In genomic region chr3:77825045-77825827, GRCh38 we compare ENCODE assay signal across 11 cellular contexts.
DNase-seq lines count a peak whose midpoint lies in the region; ATAC-seq, FAIRE-seq and TF ChIP-seq lines count a peak whose summit lies in the region.
"Had no signal": no experiment of that assay in that cellular context is flagged by ENCODE, and none has a peak within 500 bp of the region (broad histone marks: within the 10 kb centered on the region; RNA-seq: fewer than 3 reads in every experiment).

No MANE protein-coding gene starts in this region.

- H3K4me3 Mint-ChIP-seq in Calu3 (ENCODE audit: low read depth, unreplicated experiment), result no peak overlapping the region
- no peak overlapping the region for H3K4me3 Mint-ChIP-seq in T-helper 17 cell
- H3K4me3 Mint-ChIP-seq: nephron had no signal

- intact Hi-C loops in Calu3 (cut with micrococcal nuclease; ENCODE audit: unreplicated experiment), result loop anchor here (5.0 kb wide), 1 partner anchor 377 kb away; no protein-coding TSS in a partner anchor
- intact Hi-C loops in PC-3 (cut with micrococcal nuclease), result loop anchor here (1.0 to 10.0 kb wide), 4 partner anchors 77 to 480 kb away; no protein-coding TSS in a partner anchor
- intact Hi-C loops in pancreas (cut with DNase I), result no loop called here
- intact Hi-C loops in OCI-LY7 (cut with micrococcal nuclease; ENCODE audit: unreplicated experiment), result no loop called here

- ATAC-seq in PC-3, result peak; percentile 92
- peak in 3 of 4 donors; percentile 18 to 71 (median 41) for ATAC-seq in pancreas
- ATAC-seq in T-helper 17 cell, result no peak

- H3K4me2 ChIP-seq in PC-3 (ENCODE audit: low read length) (peak overlapping the region; percentile 52), OCI-LY7 (ENCODE audit: low read length) (no peak overlapping the region)

- H3K36me3 ChIP-seq in PC-3 (ENCODE audit: low read depth, low read length) (peaks cover 17% of the 10 kb centered on the region; the same call in 1 of the 2 replicates), esophagus (ENCODE audit: control insufficient read depth in 2 of 2, insufficient read depth in 2 of 2, low read length in 1 of 2) (no peaks in the 10 kb centered on the region), pancreas (no peaks in the 10 kb centered on the region), OCI-LY7 (ENCODE audit: insufficient read depth, low read length) (no peaks in the 10 kb centered on the region)

- DNase-seq in Calu3 (peak; percentile 78), PC-3 (peak; percentile 99), pancreas (peak in 2 of 6 donors; percentile 16 to 30), OCI-LY7 (ENCODE audit: low spot score) (no peak), T-helper 17 cell (no peak)
- no peak for DNase-seq in stimulated activated CD4-positive, alpha-beta T cell treated with anti-CD3 and anti-CD28 coated beads, Interleukin-2, amount 100 ng/mL, for 48 hours
- no peak for DNase-seq in activated effector memory CD4-positive, alpha-beta T cell treated with anti-CD3 and anti-CD28 coated beads, Interleukin-2, amount 50 U/mL, for 16 hours
- DNase-seq: DMS153, NCI-H1694 had no signal

- H3K9me3 Mint-ChIP-seq in Calu3 (ENCODE audit: low read depth, unreplicated experiment), result no peaks in the 10 kb centered on the region

- BruUV-seq in Calu3 (replicated peaks; lab: Mats Ljungman, UMichigan), result no TSS peak
- no TSS peak for BruUV-seq in PC-3 (replicated peaks; lab: Mats Ljungman, UMichigan)
- BruUV-seq in OCI-LY7 (replicated peaks; lab: Mats Ljungman, UMichigan), result no TSS peak

- H3K27ac Mint-ChIP-seq in Calu3 (ENCODE audit: unreplicated experiment), result peak overlapping the region; percentile 88
- no peak overlapping the region for H3K27ac Mint-ChIP-seq in T-helper 17 cell
- H3K27ac Mint-ChIP-seq: nephron had no signal

- POLR2A ChIA-PET in PC-3 (lab: Charles Lee; ENCODE audit: unreplicated experiment), result no interaction called here
- POLR2A ChIA-PET in OCI-LY7 (lab: Charles Lee), result interaction anchor here (1.4 kb wide), 1 partner anchor 12 kb away, joined by 4 read pairs; no protein-coding TSS in a partner anchor

- H3K79me2 ChIP-seq in PC-3 (ENCODE audit: low read length) (no peaks in the 10 kb centered on the region), OCI-LY7 (ENCODE audit: insufficient read depth, low read depth, low read length) (no peaks in the 10 kb centered on the region)

- H3K27me3 ChIP-seq in PC-3 (ENCODE audit: low read length) (no peaks in the 10 kb centered on the region), esophagus (ENCODE audit: control insufficient read depth in 1 of 2, insufficient read depth in 2 of 2, low read length in 2 of 2) (no peaks in the 10 kb centered on the region), pancreas (no peaks in the 10 kb centered on the region)

- no peak for FAIRE-seq in pancreas (lab: Jason Lieb, UNC)

- peaks cover 7% of the 10 kb centered on the region for H3K36me3 Mint-ChIP-seq in Calu3 (ENCODE audit: insufficient read depth, unreplicated experiment)
- H3K36me3 Mint-ChIP-seq in T-helper 17 cell (ENCODE audit: low read depth), result no peaks in the 10 kb centered on the region

- H3K4me1 Mint-ChIP-seq in Calu3 (ENCODE audit: low read depth, unreplicated experiment) (peaks cover 19% of the 10 kb centered on the region), T-helper 17 cell (no peaks in the 10 kb centered on the region)
- H3K4me1 Mint-ChIP-seq: nephron had no signal

- H2AFZ ChIP-seq in PC-3 (ENCODE audit: low read length) (peak overlapping the region; percentile 37), OCI-LY7 (ENCODE audit: low read length) (no peak overlapping the region)

- H3K27ac ChIP-seq in PC-3 (ENCODE audit: low read length), result peak overlapping the region; percentile 92
- peak overlapping the region; percentile 57 to 72 for H3K27ac ChIP-seq in esophagus (ENCODE audit: low read depth in 2 of 2, low read length in 1 of 2)
- no peak overlapping the region for H3K27ac ChIP-seq in pancreas
- H3K27ac ChIP-seq in OCI-LY7 (ENCODE audit: low read depth, low read length, poor library complexity, severe bottlenecking), result no peak overlapping the region

- H3K9me3 ChIP-seq in PC-3 (ENCODE audit: low read length), result peaks cover 19% of the 10 kb centered on the region
- no peaks in the 10 kb centered on the region for H3K9me3 ChIP-seq in esophagus (ENCODE audit: control insufficient read depth in 2 of 2, insufficient read depth in 1 of 2, low read depth in 1 of 2, low read length in 1 of 2)
- H3K9me3 ChIP-seq in pancreas, result no peaks in the 10 kb centered on the region
- H3K9me3 ChIP-seq in OCI-LY7 (ENCODE audit: low read length), result 0 out of 2 replicates have a peak, but pooled peaks cover 4% of the 10 kb centered on the region
- H3K9me3 ChIP-seq in T-helper 17 cell (ENCODE audit: control insufficient read depth, low read length, poor library complexity, severe bottlenecking), result peaks cover 4% of the 10 kb centered on the region

- CTCF ChIA-PET in Calu3 (lab: Charles Lee), result interaction anchor here (0.9 kb wide), 1 partner anchor 103 kb away, joined by 3 read pairs; no protein-coding TSS in a partner anchor
- CTCF ChIA-PET in PC-3 (lab: Charles Lee), result no interaction called here
- CTCF ChIA-PET in OCI-LY7 (lab: Charles Lee; ENCODE audit: unreplicated experiment), result no interaction called here

- no peaks in the 10 kb centered on the region for H3K27me3 Mint-ChIP-seq in Calu3 (ENCODE audit: unreplicated experiment)
- H3K27me3 Mint-ChIP-seq in T-helper 17 cell, result no peaks in the 10 kb centered on the region

- H3K4me3 ChIP-seq in PC-3 (ENCODE audit: low read length), result no peak overlapping the region
- H3K4me3 ChIP-seq in esophagus (ENCODE audit: low read depth in 1 of 2, low read length in 2 of 2), result no peak overlapping the region
- no peak overlapping the region for H3K4me3 ChIP-seq in pancreas
- no peak overlapping the region for H3K4me3 ChIP-seq in OCI-LY7 (ENCODE audit: low read depth, low read length, poor library complexity, severe bottlenecking)

- peaks cover 34% of the 10 kb centered on the region for H3K4me1 ChIP-seq in PC-3 (ENCODE audit: insufficient read depth, low read length)
- H3K4me1 ChIP-seq in esophagus (ENCODE audit: control insufficient read depth in 2 of 2, insufficient read depth in 2 of 2, low read length in 1 of 2), result peaks cover 0 to 6% of the 10 kb centered on the region in 2 donors
- no peaks in the 10 kb centered on the region for H3K4me1 ChIP-seq in pancreas
- H3K4me1 ChIP-seq in OCI-LY7 (ENCODE audit: insufficient read depth, low read length, poor library complexity, severe bottlenecking), result no peaks in the 10 kb centered on the region

- H3F3A ChIP-seq in PC-3 (ENCODE audit: low read length, unreplicated experiment), result peaks cover 7% of the 10 kb centered on the region

- peak overlapping the region; percentile 62 for H3K9ac ChIP-seq in PC-3 (ENCODE audit: low read length)

- TF ChIP-seq CTCF in Calu3 (IDR thresholded peaks at IDR 0.05; ENCODE audit: unreplicated experiment) (no peak), PC-3 (conservative IDR thresholded peaks at IDR 0.05; ENCODE audit: low read depth, low read length) (0 out of 2 replicates have a peak, but pooled peaks have one; percentile 20), pancreas (IDR thresholded peaks at IDR 0.05) (no peak), OCI-LY7 (conservative IDR thresholded peaks at IDR 0.05; ENCODE audit: low read length) (no peak)

- H3K9me2 ChIP-seq in PC-3 (replicated peaks; ENCODE audit: low read length), result no peaks in the 10 kb centered on the region
- no peaks in the 10 kb centered on the region for H3K9me2 ChIP-seq in OCI-LY7 (ENCODE audit: insufficient read depth, low read length)

- WGBS in esophagus, 2 donors, result 63 to 66% methylated on average over 2 of the region's 2 CpGs
- 68 to 84% methylated on average over 2 of the region's 2 CpGs for WGBS in pancreas, 2 donors

- H4K20me1 ChIP-seq in PC-3 (ENCODE audit: low read length) (no peaks in the 10 kb centered on the region), OCI-LY7 (ENCODE audit: insufficient read depth, low read length) (no peaks in the 10 kb centered on the region)

Comparison
In these comparisons a context has a peak if more than half of its experiments do, and no peak if none do; other contexts are left out.
1. DNase-seq: peak in Calu3 (single experiment) and PC-3 (single experiment); none in stimulated activated CD4-positive, alpha-beta T cell treated with anti-CD3 and anti-CD28 coated beads, Interleukin-2, amount 100 ng/mL, for 48 hours (0 of 2), OCI-LY7 (single experiment), activated effector memory CD4-positive, alpha-beta T cell treated with anti-CD3 and anti-CD28 coated beads, Interleukin-2, amount 50 U/mL, for 16 hours (single experiment) and T-helper 17 cell (0 of 3).
2. H3K27ac ChIP-seq: peak in PC-3 (single experiment) and esophagus (2 of 2); none in pancreas (0 of 4) and OCI-LY7 (single experiment).
3. intact Hi-C loops: an anchor here in Calu3 (5.0 kb wide) and PC-3 (1.0 to 10.0 kb wide); none called in pancreas and OCI-LY7.